17 cellular contexts compared by ENCODE assay signal in the genomic region with DNA sequence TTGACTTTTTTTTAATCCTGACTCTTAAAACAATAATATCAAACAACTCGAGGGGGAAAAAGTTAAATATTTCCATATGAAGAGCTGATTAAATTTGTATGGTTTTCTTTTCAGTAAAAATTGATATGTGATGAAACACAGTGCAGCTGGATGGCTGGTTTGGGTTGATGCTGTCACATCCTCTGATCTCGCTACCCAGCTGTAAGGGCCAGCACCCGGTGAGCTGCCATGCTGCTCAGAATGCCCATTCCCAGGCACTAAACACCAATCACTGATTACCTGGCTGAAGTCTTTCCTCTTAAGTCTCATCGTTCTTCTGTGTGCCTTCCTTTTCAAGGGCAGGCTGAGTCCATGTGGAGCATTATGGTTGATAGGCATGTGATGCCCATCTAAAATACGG.
DNase-seq lines count a peak whose midpoint lies in the region; ATAC-seq and TF ChIP-seq lines count a peak whose summit lies in the region.
"Had no signal": no experiment of that assay in that cellular context is flagged by ENCODE, and none has a peak within 500 bp of the region (broad histone marks: within the 10 kb centered on the region; RNA-seq: fewer than 3 reads in every experiment).

No MANE protein-coding gene starts in this region.

- H3K9me3 ChIP-seq in Loucy (ENCODE audit: insufficient read depth, low read depth, low read length) (no peaks in the 10 kb centered on the region), adipocyte (ENCODE audit: control insufficient read depth, low read length) (no peaks in the 10 kb centered on the region)
- H3K9me3 ChIP-seq: Caco-2 had no signal

- peaks cover 36% of the 10 kb centered on the region for H3F3A ChIP-seq in Loucy (ENCODE audit: low read depth)

- H2AFZ ChIP-seq in Loucy (ENCODE audit: low read length): no peak overlapping the region
- H2AFZ ChIP-seq: GM23338 had no signal

- no peaks in the 10 kb centered on the region for H3K9me2 ChIP-seq in Loucy (replicated peaks; ENCODE audit: low read depth, low read length)

- H3K36me3 ChIP-seq in Loucy (ENCODE audit: insufficient read depth, low read length): no peaks in the 10 kb centered on the region
- no peaks in the 10 kb centered on the region for H3K36me3 ChIP-seq in adipocyte (ENCODE audit: control insufficient read depth, insufficient read depth, low read length, severe bottlenecking)

- H3K4me3 ChIP-seq in HL-60 (replicated peaks; ENCODE audit: insufficient read depth, low read length): no peak overlapping the region
- H3K4me3 ChIP-seq in Loucy (ENCODE audit: low read length, poor library complexity, severe bottlenecking): peak overlapping the region; percentile 49
- no peak overlapping the region for H3K4me3 ChIP-seq in adipocyte (ENCODE audit: low read length)
- H3K4me3 ChIP-seq: GM12878, GM23338 had no signal

- H4K20me1 ChIP-seq in Loucy (ENCODE audit: insufficient read depth, low read length, poor library complexity, severe bottlenecking): no peaks in the 10 kb centered on the region

- H3K4me1 ChIP-seq in Loucy (ENCODE audit: insufficient read depth, low read length, poor library complexity, severe bottlenecking) (peaks cover 90% of the 10 kb centered on the region), adipocyte (ENCODE audit: control insufficient read depth, insufficient read depth, low read length) (no peaks in the 10 kb centered on the region)

- H3K4me2 ChIP-seq in Loucy (ENCODE audit: low read depth, low read length, poor library complexity, severe bottlenecking): peak overlapping the region; percentile 71
- H3K4me2 ChIP-seq: GM23338 had no signal

- TF ChIP-seq CTCF in HL-60 (IDR thresholded peaks at IDR 0.05; ENCODE audit: insufficient read depth, low read length) (no peak), Loucy (conservative IDR thresholded peaks at IDR 0.05; ENCODE audit: low read length) (no peak)

- ATAC-seq in GM21528 (IDR thresholded peaks at IDR 0.05; ENCODE audit: low FRiP score, unreplicated experiment): no peak
- ATAC-seq: GM12878, GM23338, HCT116 had no signal

- H3K79me2 ChIP-seq in Loucy (ENCODE audit: insufficient read depth, low read length): peaks cover 5% of the 10 kb centered on the region; the same call in 1 of the 2 replicates

- H3K27me3 ChIP-seq in HL-60 (ENCODE audit: insufficient read depth, poor library complexity, severe bottlenecking): no peaks in the 10 kb centered on the region
- H3K27me3 ChIP-seq in Loucy (ENCODE audit: insufficient read depth, low read length, poor library complexity, severe bottlenecking): no peaks in the 10 kb centered on the region
- no peaks in the 10 kb centered on the region for H3K27me3 ChIP-seq in adipocyte (replicated peaks; ENCODE audit: control insufficient read depth, insufficient read depth, low read length)

- H3K9ac ChIP-seq in Loucy (ENCODE audit: low read depth, low read length, poor library complexity, severe bottlenecking) (peak overlapping the region; percentile 78), adipocyte (ENCODE audit: low read length) (no peak overlapping the region)

- peak overlapping the region; percentile 86 for H3K27ac ChIP-seq in HL-60 (replicated peaks)
- H3K27ac ChIP-seq: C4-2B had no signal

- DNase-seq in HL-60 (ENCODE audit: low read depth in 1 of 2, low spot score in 1 of 2): no peak
- peak; percentile 2 for DNase-seq in adipocyte (ENCODE audit: low read depth)
- no peak for DNase-seq in NCI-H2171 (lab: John Stamatoyannopoulos, UW)
- DNase-seq in NCI-H748 treated with DMSO at 0.1 percent for 48 hours (lab: John Stamatoyannopoulos, UW): no peak
- DNase-seq: ACHN; AML-193; Caco-2; CD4-positive, alpha-beta T cell; H7; HFFc6; IMR-90 had no signal
